16 cellular contexts compared by ENCODE assay signal in the genomic region with DNA sequence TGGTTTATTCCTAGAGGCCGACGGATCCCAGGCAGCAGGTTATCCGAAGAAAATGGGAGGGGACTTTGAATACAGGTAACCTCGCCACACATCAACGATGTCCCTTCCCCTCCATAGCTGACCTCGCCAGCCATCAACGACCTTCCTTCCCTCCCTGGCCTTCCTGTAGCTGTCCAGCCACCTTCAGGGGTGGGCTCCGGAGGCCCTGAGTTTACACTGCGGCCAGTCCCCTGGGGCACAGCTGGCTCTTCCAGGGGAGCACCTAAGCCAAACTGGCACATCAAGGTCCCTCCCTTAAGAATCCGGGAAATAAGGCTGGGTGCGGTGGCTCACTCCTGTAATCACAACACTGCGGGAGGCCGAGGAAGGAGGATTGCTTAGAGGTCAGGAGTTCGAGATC. TPM values are rescaled to one million over a fixed set of nuclear protein-coding genes. Genes with fewer than 3 reads are reported as not detected.
DNase-seq lines count a peak whose midpoint lies in the region; ATAC-seq lines count a peak whose summit lies in the region.
"Had no signal": no experiment of that assay in that cellular context is flagged by ENCODE, and none has a peak within 500 bp of the region (broad histone marks: within the 10 kb centered on the region; RNA-seq: fewer than 3 reads in every experiment).

No MANE protein-coding gene starts in this region.

- no peaks in the 10 kb centered on the region for H3K9me3 ChIP-seq in T-helper 17 cell (ENCODE audit: control insufficient read depth, low read length, poor library complexity, severe bottlenecking)
- H3K9me3 ChIP-seq: Caco-2 had no signal

- no peaks in the 10 kb centered on the region for H3K27me3 Mint-ChIP-seq in T-helper 17 cell

- no peaks in the 10 kb centered on the region for H3K36me3 Mint-ChIP-seq in T-helper 17 cell (ENCODE audit: low read depth)
- H3K36me3 Mint-ChIP-seq: CD4-positive, CD25-positive, alpha-beta regulatory T cell; CD8-positive, alpha-beta T cell had no signal

- H3K27ac Mint-ChIP-seq in T-helper 17 cell: peak overlapping the region; percentile 16
- H3K27ac Mint-ChIP-seq: B cell; CD4-positive, CD25-positive, alpha-beta regulatory T cell; CD8-positive, alpha-beta T cell had no signal

- DNase-seq in activated effector memory CD4-positive, alpha-beta T cell treated with anti-CD3 and anti-CD28 coated beads, Interleukin-2, amount 50 U/mL, for 16 hours: peak; percentile 41
- no peak for DNase-seq in activated effector memory CD4-positive, alpha-beta T cell treated with Interleukin-2 at 50 U/mL for 16 hours
- DNase-seq in T-helper 17 cell (no peak), posterior vena cava (ENCODE audit: low spot score) (peak; percentile 53), NCI-H2227 (lab: John Stamatoyannopoulos, UW; ENCODE audit: unreplicated experiment) (no peak), C1 segment of cervical spinal cord (lab: John Stamatoyannopoulos, UW) (no peak), NCI-H774 (lab: John Stamatoyannopoulos, UW) (no peak)
- DNase-seq: Caco-2; CD4-positive, CD25-positive, alpha-beta regulatory T cell; CD8-positive, alpha-beta T cell; DMS153; DND-41; GM23248; H7; HCEC 1CT had no signal

- peaks cover 15% of the 10 kb centered on the region for H3K4me1 Mint-ChIP-seq in T-helper 17 cell

- intact Hi-C loops in posterior vena cava (cut with DNase I): no loop called here

- no peak overlapping the region for H3K4me3 Mint-ChIP-seq in T-helper 17 cell
- H3K4me3 Mint-ChIP-seq: B cell; CD4-positive, CD25-positive, alpha-beta regulatory T cell; CD8-positive, alpha-beta T cell had no signal

- no peak for ATAC-seq in T-helper 17 cell
- ATAC-seq: CD8-positive, alpha-beta T cell had no signal

RNA-seq across cellular contexts. Expression of a gene that starts 10.1 kb away (rescaled TPM):
- 1 to 10 TPM; 1.3 to 3.5 TPM for total RNA-seq in T-helper 17 cell
- 10 to 100 TPM in 1 of 2 donors, 1 to 10 TPM in 1; 9.7 to 11.2 TPM for total RNA-seq in posterior vena cava

Comparison
In these comparisons a context has a peak if more than half of its experiments do, and no peak if none do; other contexts are left out.
1. DNase-seq: peak in activated effector memory CD4-positive, alpha-beta T cell treated with anti-CD3 and anti-CD28 coated beads, Interleukin-2, amount 50 U/mL, for 16 hours (single experiment) and posterior vena cava (single experiment); none in activated effector memory CD4-positive, alpha-beta T cell treated with Interleukin-2 at 50 U/mL for 16 hours (single experiment), T-helper 17 cell (0 of 3), NCI-H2227 (single experiment), C1 segment of cervical spinal cord (0 of 14) and NCI-H774 (single experiment).